In the genomic region with DNA sequence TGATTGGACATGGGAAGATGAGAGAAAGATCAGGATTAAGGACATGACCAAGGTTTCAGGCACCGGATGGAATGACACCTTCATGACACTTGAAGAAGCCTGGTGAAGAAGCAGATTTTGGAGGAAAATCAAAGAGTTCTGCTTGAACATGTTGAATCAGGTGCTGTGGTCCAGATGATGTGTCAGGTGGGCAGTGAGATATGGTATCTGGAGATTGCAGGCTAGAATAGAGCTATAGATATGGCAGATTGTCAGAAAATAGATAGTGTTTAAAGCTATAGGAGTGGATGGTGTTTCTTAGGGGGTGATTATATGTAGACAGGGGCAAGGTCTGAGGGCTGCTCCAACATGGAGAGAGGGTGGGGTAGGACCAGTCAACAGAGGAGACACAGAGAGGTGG, we compare ENCODE assay signal across 29 cellular contexts.
"Had no signal": no experiment of that assay in that cellular context is flagged by ENCODE, and none has a peak within 500 bp of the region (broad histone marks: within the 10 kb centered on the region; RNA-seq: fewer than 3 reads in every experiment).

No MANE protein-coding gene starts in this region.

- FAIRE-seq: islet of Langerhans, kidney had no signal

- ATAC-seq: left colon; left lung; lower lobe of right lung; natural killer cell; right lobe of liver; stimulated activated memory B cell treated with anti-CD40 and anti-IgM and Interleukin-4, amounts not matched to agents 10 μg/mL and 1 μg/mL and 100 μg/mL, for 72 hours; stimulated activated naive CD8-positive, alpha-beta T cell treated with anti-CD3 and anti-CD28 coated beads, Interleukin-15, Interleukin-2, amounts not matched to agents 100 U/mL and 50 U/mL, for 24 hours had no signal

- H3K4me3 Mint-ChIP-seq: mesothelial cell of epicardium; naive B cell; natural killer cell; nephron progenitor cell; stimulated activated memory B cell treated with anti-CD40 and anti-IgM and Interleukin-4, amounts not matched to agents 10 μg/mL and 1 μg/mL and 100 μg/mL, for 72 hours had no signal

- H3K9me3 Mint-ChIP-seq: natural killer cell; stimulated activated memory B cell treated with anti-CD40 and anti-IgM and Interleukin-4, amounts not matched to agents 10 μg/mL and 1 μg/mL and 100 μg/mL, for 72 hours had no signal

- H3K4me3 ChIP-seq: left lung, lower lobe of right lung, ovary, right atrium auricular region, right lobe of liver, smooth muscle cell, stomach, suprapubic skin, thoracic aorta, tibial artery, upper lobe of right lung, vagina had no signal

- H3K36me3 ChIP-seq: left lung, lower lobe of right lung, ovary, right atrium auricular region, right lobe of liver, suprapubic skin, thoracic aorta, tibial artery, upper lobe of right lung, vagina had no signal

- H3K4me1 ChIP-seq: left lung, lower lobe of right lung, right atrium auricular region, suprapubic skin, tibial artery, upper lobe of right lung, vagina had no signal

- H3K4me1 Mint-ChIP-seq: nephron progenitor cell had no signal

- H3K4me2 ChIP-seq: smooth muscle cell had no signal

- H3K27me3 ChIP-seq: left lung, ovary, right atrium auricular region, right lobe of liver, stomach, suprapubic skin, tibial artery, upper lobe of right lung, vagina had no signal

- H3K27ac Mint-ChIP-seq: natural killer cell; progenitor cell of endocrine pancreas; stimulated activated memory B cell treated with anti-CD40 and anti-IgM and Interleukin-4, amounts not matched to agents 10 μg/mL and 1 μg/mL and 100 μg/mL, for 72 hours had no signal

- DNase-seq: hippocampal formation; kidney; left colon; left lung; lower lobe of right lung; mammary epithelial cell; naive B cell; natural killer cell; nephron progenitor cell; ovary; right lobe of liver; stimulated activated CD4-positive, alpha-beta T cell treated with anti-CD3 and anti-CD28 coated beads, Interleukin-1b, Interleukin-23, amount 100 ng/mL, for 48 hours; stimulated activated CD4-positive, alpha-beta T cell treated with anti-CD3 and anti-CD28 coated beads, Interleukin-2, amount 100 ng/mL, for 48 hours; stimulated activated CD4-positive, alpha-beta T cell treated with anti-CD3 and anti-CD28 coated beads, Interleukin-4, amount 100 ng/mL, for 4 hours; stimulated activated CD8-positive, alpha-beta memory T cell treated with anti-CD3 and anti-CD28 coated beads, Interleukin-4, amount 100 ng/mL, for 48 hours; stimulated activated naive CD8-positive, alpha-beta T cell treated with anti-CD3 and anti-CD28 coated beads, Interleukin-15, Interleukin-2, amounts not matched to agents 100 U/mL and 50 U/mL, for 24 hours; stomach; tibial artery; trophoblast cell; upper lobe of right lung had no signal

- H3K36me3 Mint-ChIP-seq: natural killer cell had no signal

- H3K27ac ChIP-seq: left lung, lower lobe of right lung, ovary, right atrium auricular region, right lobe of liver, stomach, suprapubic skin, thoracic aorta, tibial artery, upper lobe of right lung, vagina had no signal

- H3K9me3 ChIP-seq: left lung, lower lobe of right lung, ovary, right lobe of liver, stomach, suprapubic skin, thoracic aorta, tibial artery, upper lobe of right lung, vagina had no signal

- H3K27me3 Mint-ChIP-seq: naive B cell; progenitor cell of endocrine pancreas; stimulated activated memory B cell treated with anti-CD40 and anti-IgM and Interleukin-4, amounts not matched to agents 10 μg/mL and 1 μg/mL and 100 μg/mL, for 72 hours had no signal
